Comparison of ENCODE assay signal across 8 cellular contexts in the genomic region with DNA sequence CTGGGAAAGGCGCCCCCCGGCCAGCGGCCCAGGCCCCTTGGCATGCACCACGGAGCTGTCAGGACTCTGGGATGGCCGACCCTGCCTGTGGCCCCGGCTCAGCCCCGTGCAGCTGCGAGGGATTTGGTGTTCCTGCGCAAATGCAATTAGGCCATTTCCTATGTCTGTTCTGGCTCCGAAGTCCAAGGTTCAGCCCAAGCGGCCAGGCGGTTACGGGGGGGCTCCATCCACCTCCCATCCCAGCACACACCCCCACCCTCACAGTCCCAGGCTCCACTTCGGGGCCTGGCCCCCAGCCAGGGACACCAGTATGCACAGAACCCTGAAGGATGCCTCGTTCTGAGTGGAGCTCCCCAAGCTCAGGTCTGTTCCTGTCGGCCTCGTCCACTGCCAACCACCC.
DNase-seq lines count a peak whose midpoint lies in the region; ATAC-seq and TF ChIP-seq lines count a peak whose summit lies in the region.
"Not testable (repeated sequence)": the region's sequence is repeated elsewhere in the genome, so short reads cannot be mapped to it uniquely, and the experiment has no call there.

No MANE protein-coding gene starts in this region.

- H3K27me3 ChIP-seq in aorta (ENCODE audit: control insufficient read depth in 1 of 2, insufficient read depth in 2 of 2, low read length in 1 of 2), result not testable (repeated sequence)

- 0 to 38% methylated on average over 4 to 6 of the region's 17 CpGs for WGBS in aorta, 2 donors

- H3K36me3 ChIP-seq in aorta (ENCODE audit: control insufficient read depth in 1 of 2, insufficient read depth in 2 of 2, low read length in 1 of 2), result not testable (repeated sequence)

- peak; percentile 17 for DNase-seq in AG10803 (ENCODE audit: low read depth)
- peak; percentile 0 for DNase-seq in HCEC 1CT
- DNase-seq in amniotic epithelial cell (ENCODE audit: low read depth), result peak; percentile 79
- DNase-seq in epithelial cell of proximal tubule (ENCODE audit: low read depth), result peak; percentile 0
- peak; percentile 15 to 18 for DNase-seq in foreskin fibroblast
- peak; percentile 66 for DNase-seq in left ventricle myocardium superior
- peak; percentile 73 for DNase-seq in posterior vena cava (ENCODE audit: low spot score)
- DNase-seq in aorta, result peak; percentile 40 to 68

- not testable (repeated sequence) for H3K4me1 ChIP-seq in aorta (ENCODE audit: control insufficient read depth in 1 of 2, insufficient read depth in 2 of 2, low read length in 2 of 2)

- not testable (repeated sequence) for H3K4me3 ChIP-seq in AG10803 (ENCODE audit: low read length); epithelial cell of proximal tubule (ENCODE audit: low read depth, low read length); foreskin fibroblast (ENCODE audit: low read depth in 1 of 2, low read length in 2 of 2); aorta (ENCODE audit: low read length in 2 of 2)

- H3K27ac ChIP-seq in aorta (ENCODE audit: low read depth in 1 of 2, low read length in 2 of 2), result not testable (repeated sequence)

- TF ChIP-seq CTCF in AG10803 (conservative IDR thresholded peaks at IDR 0.05; ENCODE audit: low read length); epithelial cell of proximal tubule (conservative IDR thresholded peaks at IDR 0.05; ENCODE audit: low read depth, low read length); foreskin fibroblast (IDR thresholded peaks at IDR 0.05; ENCODE audit: low read depth, low read length): not testable (repeated sequence)

- intact Hi-C loops in left ventricle myocardium superior (cut with micrococcal nuclease); posterior vena cava (cut with DNase I); aorta (cut with DNase I): not testable (repeated sequence)

- not testable (repeated sequence) for H3K9me3 ChIP-seq in aorta (ENCODE audit: control insufficient read depth, low read length)

- ATAC-seq in left ventricle myocardium superior; aorta (ENCODE audit: low FRiP score): not testable (repeated sequence)

Comparison
In these comparisons a context has a peak if more than half of its experiments do, and no peak if none do; other contexts are left out.
1. DNase-seq: peak in every context shown above with its lines; median percentile 79 in amniotic epithelial cell; 73 in posterior vena cava; 66 in left ventricle myocardium superior; 54 in aorta; 17 in AG10803; 16 in foreskin fibroblast; 0 in HCEC 1CT; 0 in epithelial cell of proximal tubule.